In the genomic region with DNA sequence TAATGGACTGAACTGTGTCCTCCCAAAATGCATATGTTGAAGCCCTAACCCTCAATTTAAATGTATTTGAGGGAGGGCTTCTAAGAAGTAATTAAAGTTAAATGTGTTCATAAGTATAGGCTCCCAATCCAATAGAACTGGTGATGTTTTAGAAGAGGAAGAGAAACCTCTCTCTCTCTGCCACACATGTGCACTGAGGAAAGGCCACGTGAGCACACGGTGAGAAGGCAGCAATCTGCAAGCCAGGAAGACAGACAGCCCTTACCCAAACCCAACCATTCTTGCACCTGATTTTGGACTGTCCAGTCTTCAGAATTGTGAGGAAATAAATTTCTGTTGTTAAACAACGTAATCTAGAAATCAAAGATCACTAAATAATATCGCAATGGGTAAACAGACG, we compare ENCODE assay signal across 26 cellular contexts.
"Had no signal": no experiment of that assay in that cellular context is flagged by ENCODE, and none has a peak within 500 bp of the region (broad histone marks: within the 10 kb centered on the region; RNA-seq: fewer than 3 reads in every experiment).

No MANE protein-coding gene starts in this region.

- ATAC-seq: effector memory CD8-positive, alpha-beta T cell; esophagus mucosa; gastrocnemius medialis; heart right ventricle; left cardiac atrium; left lung; left ventricle myocardium superior; lower lobe of right lung; mucosa of descending colon had no signal

- H3K4me1 ChIP-seq: colonic mucosa, esophagus squamous epithelium, gastrocnemius medialis, heart right ventricle, left lung, lower lobe of right lung had no signal

- FAIRE-seq: endometrium, islet of Langerhans, keratinocyte had no signal

- H3K9me3 ChIP-seq: colonic mucosa, esophagus squamous epithelium, gastrocnemius medialis, lower lobe of right lung, mucosa of descending colon had no signal

- H3K4me3 ChIP-seq: colonic mucosa, esophagus squamous epithelium, gastrocnemius medialis, heart right ventricle, left lung, lower lobe of right lung, mucosa of descending colon had no signal

- H3K27me3 ChIP-seq: colonic mucosa, esophagus squamous epithelium, gastrocnemius medialis, heart right ventricle, left lung had no signal

- H3K36me3 ChIP-seq: colonic mucosa, esophagus squamous epithelium, gastrocnemius medialis, heart right ventricle, left lung, lower lobe of right lung had no signal

- H3K27ac ChIP-seq: colonic mucosa, epithelial cell of prostate, esophagus squamous epithelium, gastrocnemius medialis, heart right ventricle, left lung, lower lobe of right lung had no signal

- DNase-seq: colonic mucosa; cortex of kidney; effector CD8-positive, alpha-beta T cell; effector memory CD8-positive, alpha-beta T cell; endodermal cell; erythroblast; esophagus squamous epithelium; foreskin fibroblast; foreskin melanocyte; gastrocnemius medialis; glutamatergic neuron; head of caudate nucleus; heart right ventricle; hippocampal formation; left cardiac atrium; left lung; left ventricle myocardium superior; lower lobe of right lung; mesenchymal stem cell; mucosa of descending colon; naive B cell had no signal
